Comparison of ENCODE assay signal across 37 cellular contexts in genomic region chr5:176661676-176662075, GRCh38. TPM values are rescaled to one million over a fixed set of nuclear protein-coding genes. Genes with fewer than 3 reads are reported as not detected.
"Had no signal": no experiment of that assay in that cellular context is flagged by ENCODE, and none has a peak within 500 bp of the region (broad histone marks: within the 10 kb centered on the region; RNA-seq: fewer than 3 reads in every experiment).

No MANE protein-coding gene starts in this region.

- H3K4me3 ChIP-seq: colonic mucosa, esophagus muscularis mucosa, gastroesophageal sphincter, heart left ventricle, hepatocyte, lung, prostate gland, right atrium auricular region, sigmoid colon, stomach, thyroid gland, vagina had no signal

- ATAC-seq: left colon; natural killer cell treated with Interleukin-12 subunit alpha and Interleukin-12 subunit beta and Interleukin-15 and Interleukin-18, amount 100 ng/mL, for 72 hours had no signal

- H3K9me3 ChIP-seq: colonic mucosa, esophagus muscularis mucosa, gastroesophageal sphincter, heart left ventricle, prostate gland, right atrium auricular region, sigmoid colon, stomach, thyroid gland, vagina had no signal

- H3K4me1 ChIP-seq: foreskin keratinocyte, prostate gland had no signal

- H3K27ac Mint-ChIP-seq: dendritic cell treated with granulocyte-macrophage colony-stimulating factor and Interleukin-4, amounts not matched to agents 40 ng/mL and 50 ng/mL, for 4 days; endodermal cell; memory B cell; natural killer cell treated with Interleukin-12 subunit alpha and Interleukin-12 subunit beta and Interleukin-15 and Interleukin-18, amount 100 ng/mL, for 72 hours; stimulated activated effector memory CD8-positive, alpha-beta T cell treated with anti-CD3 and anti-CD28 coated beads, Interleukin-12 subunit alpha, Interleukin-12 subunit beta, amount 100 ng/mL, for 72 hours had no signal

- H3K4me3 Mint-ChIP-seq: dendritic cell treated with granulocyte-macrophage colony-stimulating factor and Interleukin-4, amounts not matched to agents 40 ng/mL and 50 ng/mL, for 4 days; endodermal cell; memory B cell; naive B cell; natural killer cell treated with Interleukin-12 subunit alpha and Interleukin-12 subunit beta and Interleukin-15 and Interleukin-18, amount 100 ng/mL, for 72 hours; neural crest cell; stimulated activated effector memory CD8-positive, alpha-beta T cell treated with anti-CD3 and anti-CD28 coated beads, Interleukin-12 subunit alpha, Interleukin-12 subunit beta, amount 100 ng/mL, for 72 hours had no signal

- H3K9me3 Mint-ChIP-seq: dendritic cell treated with granulocyte-macrophage colony-stimulating factor and Interleukin-4, amounts not matched to agents 40 ng/mL and 50 ng/mL, for 4 days; endodermal cell; memory B cell; natural killer cell treated with Interleukin-12 subunit alpha and Interleukin-12 subunit beta and Interleukin-15 and Interleukin-18, amount 100 ng/mL, for 72 hours; neural crest cell; stimulated activated effector memory CD8-positive, alpha-beta T cell treated with anti-CD3 and anti-CD28 coated beads, Interleukin-12 subunit alpha, Interleukin-12 subunit beta, amount 100 ng/mL, for 72 hours had no signal

- H3K36me3 ChIP-seq: colonic mucosa had no signal

- H3K36me3 Mint-ChIP-seq: memory B cell; naive B cell; natural killer cell treated with Interleukin-12 subunit alpha and Interleukin-12 subunit beta and Interleukin-15 and Interleukin-18, amount 100 ng/mL, for 72 hours had no signal

- DNase-seq: colonic mucosa; effector CD8-positive, alpha-beta T cell; endodermal cell; foreskin keratinocyte; left colon; naive B cell; sigmoid colon; stimulated activated CD4-positive, alpha-beta T cell treated with anti-CD3 and anti-CD28 coated beads, Interleukin-2, amount 100 ng/mL, for 24 hours; stimulated activated CD4-positive, alpha-beta T cell treated with anti-CD3 and anti-CD28 coated beads, Interleukin-4, amount 100 ng/mL, for 24 hours; stimulated activated naive CD4-positive, alpha-beta T cell treated with Interleukin-2 at 50 U/mL for 16 hours; stomach; thyroid gland; trophoblast cell had no signal

- H3K4me1 Mint-ChIP-seq: endodermal cell had no signal

RNA-seq across cellular contexts. Expression of gene EIF4E1B, which starts 31.2 kb away (rescaled TPM):
- total RNA-seq: colonic mucosa; endothelial cell of umbilical vein; epithelial cell of proximal tubule; esophagus muscularis mucosa; fibroblast of lung; foreskin keratinocyte; gastroesophageal sphincter; heart left ventricle; hepatocyte; kidney epithelial cell; left colon; liver; lung; natural killer cell treated with Interleukin-12 subunit alpha and Interleukin-12 subunit beta and Interleukin-15 and Interleukin-18, amount 100 ng/mL, for 72 hours; neural crest cell; osteoblast; right atrium auricular region; skeletal muscle tissue; stomach; subcutaneous adipose tissue; temporal lobe; thyroid gland; ureter; vagina had no signal

RNA-seq across cellular contexts. Expression of gene SNCB, which starts 31.3 kb away (rescaled TPM):
- total RNA-seq: colonic mucosa; endothelial cell of umbilical vein; esophagus muscularis mucosa; gastroesophageal sphincter; hepatocyte; kidney epithelial cell; left colon; liver; lung; mononuclear cell; natural killer cell treated with Interleukin-12 subunit alpha and Interleukin-12 subunit beta and Interleukin-15 and Interleukin-18, amount 100 ng/mL, for 72 hours; osteoblast; prostate gland; skeletal muscle tissue; stomach; subcutaneous adipose tissue; thyroid gland; ureter; vagina had no signal
